ENCODE assay signal across 1 cellular context in the genomic region with DNA sequence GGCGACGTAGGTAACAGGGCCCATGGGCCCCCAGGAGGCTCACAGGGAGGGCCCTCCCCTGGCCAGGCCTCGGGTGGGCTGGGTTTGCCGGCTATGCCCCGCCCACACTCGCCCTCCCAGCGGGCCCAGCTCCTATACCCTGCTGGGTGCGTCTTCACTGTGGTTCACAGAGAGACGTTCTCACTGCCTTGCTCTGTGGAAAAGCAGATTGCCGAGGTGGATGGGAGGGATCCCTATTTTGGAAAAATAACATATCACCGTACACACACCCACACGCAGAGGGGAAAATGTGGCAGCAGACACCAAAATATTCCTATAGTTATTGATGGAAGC.
A peak's percentile ranks its signal among the peaks of the same experiment; 100 is the strongest.
TF ChIP-seq lines count a peak whose summit lies in the region.

No MANE protein-coding gene starts in this region.

TF ChIP-seq in HepG2, 621 proteins besides CTCF, POLR2A, EP300 and RAD21 (continued from another document and continues in another):
- TF ChIP-seq DNMT3B (CRISPR knock-in tag; conservative IDR thresholded peaks at IDR 0.05) (no peak), ZSCAN31 (CRISPR knock-in tag; IDR thresholded peaks at IDR 0.05; ENCODE audit: low read depth) (no peak), KDM6A (CRISPR knock-in tag; IDR thresholded peaks at IDR 0.05; ENCODE audit: low read depth) (no peak), NCOA5 (CRISPR knock-in tag; IDR thresholded peaks at IDR 0.05) (no peak), MTA1 (CRISPR knock-in tag; IDR thresholded peaks at IDR 0.05; ENCODE audit: borderline replicate concordance) (no peak), DR1 (CRISPR knock-in tag; IDR thresholded peaks at IDR 0.05) (no peak), RARG (CRISPR knock-in tag; IDR thresholded peaks at IDR 0.05; ENCODE audit: low read depth) (no peak), ZNF296 (CRISPR knock-in tag; conservative IDR thresholded peaks at IDR 0.05) (no peak), ZNF530 (CRISPR knock-in tag; IDR thresholded peaks at IDR 0.05; ENCODE audit: low read depth) (no peak), ZNF607 (CRISPR knock-in tag; IDR thresholded peaks at IDR 0.05; ENCODE audit: borderline replicate concordance) (no peak), CBX2 (IDR thresholded peaks at IDR 0.05; ENCODE audit: low read depth, low read length) (no peak), CBX2 (CRISPR knock-in tag; IDR thresholded peaks at IDR 0.05; ENCODE audit: low read depth) (no peak), ZFY (CRISPR knock-in tag; IDR thresholded peaks at IDR 0.05) (peak; percentile 25; the same call in 1 of the 2 replicates), HMG20A (CRISPR knock-in tag; IDR thresholded peaks at IDR 0.05; ENCODE audit: borderline replicate concordance) (no peak), ZNF644 (CRISPR knock-in tag; IDR thresholded peaks at IDR 0.05; ENCODE audit: low read depth) (no peak), ZBTB8A (CRISPR knock-in tag; IDR thresholded peaks at IDR 0.05; ENCODE audit: borderline replicate concordance, low read depth) (no peak), BHLHE40 (IDR thresholded peaks at IDR 0.05; ENCODE audit: low read length) (no peak), ZNF572 (CRISPR knock-in tag; IDR thresholded peaks at IDR 0.05) (no peak), MED1 (CRISPR knock-in tag; IDR thresholded peaks at IDR 0.05) (no peak), PHF21A (CRISPR knock-in tag; IDR thresholded peaks at IDR 0.05) (no peak), MIER3 (CRISPR knock-in tag; IDR thresholded peaks at IDR 0.05; ENCODE audit: borderline replicate concordance) (0 out of 2 replicates have a peak, but pooled peaks have one; percentile 15), ZNF75D (CRISPR knock-in tag; IDR thresholded peaks at IDR 0.05; ENCODE audit: borderline replicate concordance) (no peak), PCBP1 (IDR thresholded peaks at IDR 0.05; ENCODE audit: borderline replicate concordance, low read depth, low read length) (no peak), MAFF (IDR thresholded peaks at IDR 0.05; ENCODE audit: low read depth, low read length) (no peak), RFX3 (CRISPR knock-in tag; IDR thresholded peaks at IDR 0.05) (no peak), ZBTB20 (CRISPR knock-in tag; IDR thresholded peaks at IDR 0.05; ENCODE audit: borderline replicate concordance, low read depth) (no peak), DMAP1 (CRISPR knock-in tag; IDR thresholded peaks at IDR 0.05) (peak; percentile 27; the same call in 1 of the 2 replicates), IRF2 (CRISPR knock-in tag; IDR thresholded peaks at IDR 0.05) (no peak), FOXJ3 (CRISPR knock-in tag; IDR thresholded peaks at IDR 0.05; ENCODE audit: borderline replicate concordance) (no peak), ZFAT (CRISPR knock-in tag; conservative IDR thresholded peaks at IDR 0.05) (no peak), ZSCAN20 (CRISPR knock-in tag; IDR thresholded peaks at IDR 0.05; ENCODE audit: borderline replicate concordance) (no peak), CBX1 (IDR thresholded peaks at IDR 0.05; ENCODE audit: low read depth) (no peak)
- TF ChIP-seq, protein P1, sequence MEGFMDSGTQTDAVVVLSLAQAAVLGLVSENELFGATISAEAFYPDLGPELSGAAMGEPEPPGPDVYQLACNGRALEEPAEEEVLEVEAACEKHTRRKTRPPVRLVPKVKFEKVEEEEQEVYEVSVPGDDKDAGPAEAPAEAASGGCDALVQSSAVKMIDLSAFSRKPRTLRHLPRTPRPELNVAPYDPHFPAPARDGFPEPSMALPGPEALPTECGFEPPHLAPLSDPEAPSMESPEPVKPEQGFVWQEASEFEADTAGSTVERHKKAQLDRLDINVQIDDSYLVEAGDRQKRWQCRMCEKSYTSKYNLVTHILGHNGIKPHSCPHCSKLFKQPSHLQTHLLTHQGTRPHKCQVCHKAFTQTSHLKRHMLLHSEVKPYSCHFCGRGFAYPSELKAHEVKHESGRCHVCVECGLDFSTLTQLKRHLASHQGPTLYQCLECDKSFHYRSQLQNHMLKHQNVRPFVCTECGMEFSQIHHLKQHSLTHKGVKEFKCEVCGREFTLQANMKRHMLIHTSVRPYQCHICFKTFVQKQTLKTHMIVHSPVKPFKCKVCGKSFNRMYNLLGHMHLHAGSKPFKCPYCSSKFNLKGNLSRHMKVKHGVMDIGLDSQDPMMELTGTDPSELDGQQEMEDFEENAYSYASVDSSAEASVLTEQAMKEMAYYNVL (CRISPR knock-in tag; IDR thresholded peaks at IDR 0.05; ENCODE audit: borderline replicate concordance): no peak
- TF ChIP-seq, protein P2, sequence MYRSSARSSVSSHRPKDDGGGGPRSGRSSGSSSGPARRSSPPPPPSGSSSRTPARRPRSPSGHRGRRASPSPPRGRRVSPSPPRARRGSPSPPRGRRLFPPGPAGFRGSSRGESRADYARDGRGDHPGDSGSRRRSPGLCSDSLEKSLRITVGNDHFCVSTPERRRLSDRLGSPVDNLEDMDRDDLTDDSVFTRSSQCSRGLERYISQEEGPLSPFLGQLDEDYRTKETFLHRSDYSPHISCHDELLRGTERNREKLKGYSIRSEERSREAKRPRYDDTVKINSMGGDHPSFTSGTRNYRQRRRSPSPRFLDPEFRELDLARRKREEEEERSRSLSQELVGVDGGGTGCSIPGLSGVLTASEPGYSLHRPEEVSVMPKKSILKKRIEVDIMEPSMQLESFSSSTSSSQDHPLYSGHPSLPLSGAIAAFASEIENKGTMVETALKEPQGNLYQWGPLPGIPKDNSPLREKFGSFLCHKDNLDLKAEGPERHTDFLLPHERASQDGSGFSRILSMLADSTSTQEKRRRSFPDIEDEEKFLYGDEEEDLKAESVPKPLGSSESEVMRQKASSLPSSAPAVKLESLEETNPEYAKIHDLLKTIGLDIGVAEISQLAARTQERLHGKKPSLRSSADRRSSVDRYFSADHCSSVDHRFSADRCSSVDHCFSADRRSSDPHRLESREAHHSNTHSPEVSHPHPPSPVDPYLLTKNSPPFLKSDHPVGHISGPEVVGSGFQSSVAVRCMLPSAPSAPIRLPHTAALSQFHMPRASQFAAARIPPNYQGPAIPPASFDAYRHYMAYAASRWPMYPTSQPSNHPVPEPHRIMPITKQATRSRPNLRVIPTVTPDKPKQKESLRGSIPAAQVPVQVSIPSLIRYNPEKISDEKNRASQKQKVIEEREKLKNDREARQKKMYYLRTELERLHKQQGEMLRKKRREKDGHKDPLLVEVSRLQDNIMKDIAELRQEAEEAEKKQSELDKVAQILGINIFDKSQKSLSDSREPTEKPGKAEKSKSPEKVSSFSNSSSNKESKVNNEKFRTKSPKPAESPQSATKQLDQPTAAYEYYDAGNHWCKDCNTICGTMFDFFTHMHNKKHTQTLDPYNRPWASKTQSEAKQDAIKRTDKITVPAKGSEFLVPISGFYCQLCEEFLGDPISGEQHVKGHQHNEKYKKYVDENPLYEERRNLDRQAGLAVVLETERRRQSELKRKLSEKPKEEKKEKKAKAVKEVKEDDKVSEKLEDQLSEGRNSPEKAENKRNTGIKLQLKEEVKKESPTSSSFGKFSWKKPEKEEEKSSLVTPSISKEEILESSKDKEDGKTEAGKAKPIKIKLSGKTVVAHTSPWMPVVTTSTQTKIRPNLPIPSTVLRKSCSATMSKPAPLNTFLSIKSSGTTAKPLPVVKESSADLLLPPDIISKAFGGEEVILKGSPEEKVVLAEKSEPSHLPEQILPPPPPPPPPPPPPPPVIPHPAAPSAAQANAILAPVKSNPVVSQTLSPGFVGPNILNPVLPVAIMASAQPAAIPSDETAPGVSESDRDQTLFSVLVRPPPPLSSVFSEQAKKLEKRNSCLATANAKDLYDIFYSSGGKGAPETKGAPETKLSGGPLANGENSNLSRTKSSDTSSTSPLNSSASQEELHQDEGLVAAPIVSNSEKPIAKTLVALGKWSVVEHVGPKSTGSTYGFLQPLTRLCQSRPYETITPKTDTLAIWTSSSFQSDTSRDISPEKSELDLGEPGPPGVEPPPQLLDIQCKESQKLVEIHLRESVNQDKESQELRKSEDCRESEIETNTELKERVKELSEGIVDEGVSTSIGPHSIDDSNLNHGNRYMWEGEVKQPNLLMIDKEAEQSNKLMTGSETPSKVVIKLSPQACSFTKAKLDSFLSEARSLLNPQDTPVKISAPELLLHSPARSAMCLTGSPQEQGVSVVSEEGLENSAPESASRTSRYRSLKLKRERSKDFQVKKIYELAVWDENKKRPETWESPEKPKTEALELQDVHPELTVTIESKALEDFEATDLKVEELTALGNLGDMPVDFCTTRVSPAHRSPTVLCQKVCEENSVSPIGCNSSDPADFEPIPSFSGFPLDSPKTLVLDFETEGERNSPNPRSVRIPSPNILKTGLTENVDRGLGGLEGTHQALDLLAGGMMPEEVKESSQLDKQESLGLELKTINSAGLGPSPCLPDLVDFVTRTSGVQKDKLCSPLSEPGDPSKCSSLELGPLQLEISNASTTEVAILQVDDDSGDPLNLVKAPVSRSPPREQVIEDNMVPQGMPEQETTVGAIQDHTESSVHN (CRISPR knock-in tag; IDR thresholded peaks at IDR 0.05): no peak
- TF ChIP-seq, protein P3, sequence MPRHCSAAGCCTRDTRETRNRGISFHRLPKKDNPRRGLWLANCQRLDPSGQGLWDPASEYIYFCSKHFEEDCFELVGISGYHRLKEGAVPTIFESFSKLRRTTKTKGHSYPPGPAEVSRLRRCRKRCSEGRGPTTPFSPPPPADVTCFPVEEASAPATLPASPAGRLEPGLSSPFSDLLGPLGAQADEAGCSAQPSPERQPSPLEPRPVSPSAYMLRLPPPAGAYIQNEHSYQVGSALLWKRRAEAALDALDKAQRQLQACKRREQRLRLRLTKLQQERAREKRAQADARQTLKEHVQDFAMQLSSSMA (CRISPR knock-in tag; IDR thresholded peaks at IDR 0.05): no peak
- TF ChIP-seq, protein P4, sequence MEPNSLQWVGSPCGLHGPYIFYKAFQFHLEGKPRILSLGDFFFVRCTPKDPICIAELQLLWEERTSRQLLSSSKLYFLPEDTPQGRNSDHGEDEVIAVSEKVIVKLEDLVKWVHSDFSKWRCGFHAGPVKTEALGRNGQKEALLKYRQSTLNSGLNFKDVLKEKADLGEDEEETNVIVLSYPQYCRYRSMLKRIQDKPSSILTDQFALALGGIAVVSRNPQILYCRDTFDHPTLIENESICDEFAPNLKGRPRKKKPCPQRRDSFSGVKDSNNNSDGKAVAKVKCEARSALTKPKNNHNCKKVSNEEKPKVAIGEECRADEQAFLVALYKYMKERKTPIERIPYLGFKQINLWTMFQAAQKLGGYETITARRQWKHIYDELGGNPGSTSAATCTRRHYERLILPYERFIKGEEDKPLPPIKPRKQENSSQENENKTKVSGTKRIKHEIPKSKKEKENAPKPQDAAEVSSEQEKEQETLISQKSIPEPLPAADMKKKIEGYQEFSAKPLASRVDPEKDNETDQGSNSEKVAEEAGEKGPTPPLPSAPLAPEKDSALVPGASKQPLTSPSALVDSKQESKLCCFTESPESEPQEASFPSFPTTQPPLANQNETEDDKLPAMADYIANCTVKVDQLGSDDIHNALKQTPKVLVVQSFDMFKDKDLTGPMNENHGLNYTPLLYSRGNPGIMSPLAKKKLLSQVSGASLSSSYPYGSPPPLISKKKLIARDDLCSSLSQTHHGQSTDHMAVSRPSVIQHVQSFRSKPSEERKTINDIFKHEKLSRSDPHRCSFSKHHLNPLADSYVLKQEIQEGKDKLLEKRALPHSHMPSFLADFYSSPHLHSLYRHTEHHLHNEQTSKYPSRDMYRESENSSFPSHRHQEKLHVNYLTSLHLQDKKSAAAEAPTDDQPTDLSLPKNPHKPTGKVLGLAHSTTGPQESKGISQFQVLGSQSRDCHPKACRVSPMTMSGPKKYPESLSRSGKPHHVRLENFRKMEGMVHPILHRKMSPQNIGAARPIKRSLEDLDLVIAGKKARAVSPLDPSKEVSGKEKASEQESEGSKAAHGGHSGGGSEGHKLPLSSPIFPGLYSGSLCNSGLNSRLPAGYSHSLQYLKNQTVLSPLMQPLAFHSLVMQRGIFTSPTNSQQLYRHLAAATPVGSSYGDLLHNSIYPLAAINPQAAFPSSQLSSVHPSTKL (CRISPR knock-in tag; IDR thresholded peaks at IDR 0.05): no peak
- TF ChIP-seq, protein P5, sequence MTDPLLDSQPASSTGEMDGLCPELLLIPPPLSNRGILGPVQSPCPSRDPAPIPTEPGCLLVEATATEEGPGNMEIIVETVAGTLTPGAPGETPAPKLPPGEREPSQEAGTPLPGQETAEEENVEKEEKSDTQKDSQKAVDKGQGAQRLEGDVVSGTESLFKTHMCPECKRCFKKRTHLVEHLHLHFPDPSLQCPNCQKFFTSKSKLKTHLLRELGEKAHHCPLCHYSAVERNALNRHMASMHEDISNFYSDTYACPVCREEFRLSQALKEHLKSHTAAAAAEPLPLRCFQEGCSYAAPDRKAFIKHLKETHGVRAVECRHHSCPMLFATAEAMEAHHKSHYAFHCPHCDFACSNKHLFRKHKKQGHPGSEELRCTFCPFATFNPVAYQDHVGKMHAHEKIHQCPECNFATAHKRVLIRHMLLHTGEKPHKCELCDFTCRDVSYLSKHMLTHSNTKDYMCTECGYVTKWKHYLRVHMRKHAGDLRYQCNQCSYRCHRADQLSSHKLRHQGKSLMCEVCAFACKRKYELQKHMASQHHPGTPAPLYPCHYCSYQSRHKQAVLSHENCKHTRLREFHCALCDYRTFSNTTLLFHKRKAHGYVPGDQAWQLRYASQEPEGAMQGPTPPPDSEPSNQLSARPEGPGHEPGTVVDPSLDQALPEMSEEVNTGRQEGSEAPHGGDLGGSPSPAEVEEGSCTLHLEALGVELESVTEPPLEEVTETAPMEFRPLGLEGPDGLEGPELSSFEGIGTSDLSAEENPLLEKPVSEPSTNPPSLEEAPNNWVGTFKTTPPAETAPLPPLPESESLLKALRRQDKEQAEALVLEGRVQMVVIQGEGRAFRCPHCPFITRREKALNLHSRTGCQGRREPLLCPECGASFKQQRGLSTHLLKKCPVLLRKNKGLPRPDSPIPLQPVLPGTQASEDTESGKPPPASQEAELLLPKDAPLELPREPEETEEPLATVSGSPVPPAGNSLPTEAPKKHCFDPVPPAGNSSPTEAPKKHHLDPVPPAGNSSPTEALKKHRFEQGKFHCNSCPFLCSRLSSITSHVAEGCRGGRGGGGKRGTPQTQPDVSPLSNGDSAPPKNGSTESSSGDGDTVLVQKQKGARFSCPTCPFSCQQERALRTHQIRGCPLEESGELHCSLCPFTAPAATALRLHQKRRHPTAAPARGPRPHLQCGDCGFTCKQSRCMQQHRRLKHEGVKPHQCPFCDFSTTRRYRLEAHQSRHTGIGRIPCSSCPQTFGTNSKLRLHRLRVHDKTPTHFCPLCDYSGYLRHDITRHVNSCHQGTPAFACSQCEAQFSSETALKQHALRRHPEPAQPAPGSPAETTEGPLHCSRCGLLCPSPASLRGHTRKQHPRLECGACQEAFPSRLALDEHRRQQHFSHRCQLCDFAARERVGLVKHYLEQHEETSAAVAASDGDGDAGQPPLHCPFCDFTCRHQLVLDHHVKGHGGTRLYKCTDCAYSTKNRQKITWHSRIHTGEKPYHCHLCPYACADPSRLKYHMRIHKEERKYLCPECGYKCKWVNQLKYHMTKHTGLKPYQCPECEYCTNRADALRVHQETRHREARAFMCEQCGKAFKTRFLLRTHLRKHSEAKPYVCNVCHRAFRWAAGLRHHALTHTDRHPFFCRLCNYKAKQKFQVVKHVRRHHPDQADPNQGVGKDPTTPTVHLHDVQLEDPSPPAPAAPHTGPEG (CRISPR knock-in tag; IDR thresholded peaks at IDR 0.05): no peak
